ENCODE assay signal across 1 cellular context in the genomic region with DNA sequence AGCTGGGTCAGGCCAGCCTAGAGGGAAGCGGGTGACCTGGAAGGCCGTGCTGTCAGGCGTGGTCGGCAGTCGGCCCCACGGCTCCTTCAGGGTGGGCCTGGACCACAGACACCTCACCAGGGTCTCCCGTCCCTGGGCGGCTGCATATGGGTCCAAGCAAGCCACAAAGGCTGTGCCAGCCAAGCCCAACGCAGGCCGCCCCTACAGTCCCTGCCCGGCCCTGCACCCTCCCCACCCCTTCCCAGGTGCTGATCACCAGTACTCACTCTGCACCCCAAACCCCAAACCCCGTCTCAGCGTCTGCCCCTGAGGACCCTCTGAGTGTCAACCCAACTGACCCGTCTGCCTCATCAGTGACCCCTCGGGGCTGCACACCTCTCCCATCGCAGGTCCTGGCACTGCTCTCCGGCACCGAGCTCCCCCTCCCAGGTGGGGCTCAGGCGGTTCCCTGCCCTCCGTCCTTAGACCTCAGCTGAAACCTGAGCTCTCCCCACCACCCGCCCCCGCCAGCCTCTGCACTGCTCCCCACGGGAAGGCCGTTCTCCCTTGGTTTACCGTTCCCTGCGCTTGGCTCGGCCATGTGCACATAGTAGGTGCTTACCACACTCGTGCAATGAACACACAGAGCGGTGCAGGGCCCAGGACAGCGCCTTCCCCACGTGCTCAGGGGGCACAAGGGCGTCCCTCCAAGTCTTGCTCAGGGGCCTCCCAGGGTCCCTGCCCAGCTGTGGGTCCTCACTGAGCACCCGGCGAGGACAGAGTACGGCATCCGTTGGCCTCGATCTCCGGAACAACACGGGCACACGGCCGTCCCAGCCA.
TF ChIP-seq lines count a peak whose summit lies in the region.

No MANE protein-coding gene starts in this region.

TF ChIP-seq in GM23338, 12 proteins besides CTCF, POLR2A, EP300 and RAD21 (continued from another document):
- no peak for TF ChIP-seq STAT1 (IDR thresholded peaks at IDR 0.05; ENCODE audit: unreplicated experiment)
- TF ChIP-seq, protein P1, sequence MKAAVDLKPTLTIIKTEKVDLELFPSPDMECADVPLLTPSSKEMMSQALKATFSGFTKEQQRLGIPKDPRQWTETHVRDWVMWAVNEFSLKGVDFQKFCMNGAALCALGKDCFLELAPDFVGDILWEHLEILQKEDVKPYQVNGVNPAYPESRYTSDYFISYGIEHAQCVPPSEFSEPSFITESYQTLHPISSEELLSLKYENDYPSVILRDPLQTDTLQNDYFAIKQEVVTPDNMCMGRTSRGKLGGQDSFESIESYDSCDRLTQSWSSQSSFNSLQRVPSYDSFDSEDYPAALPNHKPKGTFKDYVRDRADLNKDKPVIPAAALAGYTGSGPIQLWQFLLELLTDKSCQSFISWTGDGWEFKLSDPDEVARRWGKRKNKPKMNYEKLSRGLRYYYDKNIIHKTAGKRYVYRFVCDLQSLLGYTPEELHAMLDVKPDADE (IDR thresholded peaks at IDR 0.05) = no peak
- TF ChIP-seq JUNB (IDR thresholded peaks at IDR 0.05; ENCODE audit: unreplicated experiment) = no peak
- TF ChIP-seq, protein P2, sequence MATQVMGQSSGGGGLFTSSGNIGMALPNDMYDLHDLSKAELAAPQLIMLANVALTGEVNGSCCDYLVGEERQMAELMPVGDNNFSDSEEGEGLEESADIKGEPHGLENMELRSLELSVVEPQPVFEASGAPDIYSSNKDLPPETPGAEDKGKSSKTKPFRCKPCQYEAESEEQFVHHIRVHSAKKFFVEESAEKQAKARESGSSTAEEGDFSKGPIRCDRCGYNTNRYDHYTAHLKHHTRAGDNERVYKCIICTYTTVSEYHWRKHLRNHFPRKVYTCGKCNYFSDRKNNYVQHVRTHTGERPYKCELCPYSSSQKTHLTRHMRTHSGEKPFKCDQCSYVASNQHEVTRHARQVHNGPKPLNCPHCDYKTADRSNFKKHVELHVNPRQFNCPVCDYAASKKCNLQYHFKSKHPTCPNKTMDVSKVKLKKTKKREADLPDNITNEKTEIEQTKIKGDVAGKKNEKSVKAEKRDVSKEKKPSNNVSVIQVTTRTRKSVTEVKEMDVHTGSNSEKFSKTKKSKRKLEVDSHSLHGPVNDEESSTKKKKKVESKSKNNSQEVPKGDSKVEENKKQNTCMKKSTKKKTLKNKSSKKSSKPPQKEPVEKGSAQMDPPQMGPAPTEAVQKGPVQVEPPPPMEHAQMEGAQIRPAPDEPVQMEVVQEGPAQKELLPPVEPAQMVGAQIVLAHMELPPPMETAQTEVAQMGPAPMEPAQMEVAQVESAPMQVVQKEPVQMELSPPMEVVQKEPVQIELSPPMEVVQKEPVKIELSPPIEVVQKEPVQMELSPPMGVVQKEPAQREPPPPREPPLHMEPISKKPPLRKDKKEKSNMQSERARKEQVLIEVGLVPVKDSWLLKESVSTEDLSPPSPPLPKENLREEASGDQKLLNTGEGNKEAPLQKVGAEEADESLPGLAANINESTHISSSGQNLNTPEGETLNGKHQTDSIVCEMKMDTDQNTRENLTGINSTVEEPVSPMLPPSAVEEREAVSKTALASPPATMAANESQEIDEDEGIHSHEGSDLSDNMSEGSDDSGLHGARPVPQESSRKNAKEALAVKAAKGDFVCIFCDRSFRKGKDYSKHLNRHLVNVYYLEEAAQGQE (IDR thresholded peaks at IDR 0.05; ENCODE audit: unreplicated experiment) = no peak
- TF ChIP-seq ZNF331 (CRISPR knock-in tag; IDR thresholded peaks at IDR 0.05; ENCODE audit: low read depth) = no peak
- TF ChIP-seq ZNF114 (CRISPR knock-in tag; IDR thresholded peaks at IDR 0.05) = no peak
- TF ChIP-seq NANOG (IDR thresholded peaks at IDR 0.05; ENCODE audit: borderline replicate concordance) = no peak
- TF ChIP-seq CREB1 (CRISPR knock-in tag; IDR thresholded peaks at IDR 0.05; ENCODE audit: low read depth) = no peak
- TF ChIP-seq, protein P3, sequence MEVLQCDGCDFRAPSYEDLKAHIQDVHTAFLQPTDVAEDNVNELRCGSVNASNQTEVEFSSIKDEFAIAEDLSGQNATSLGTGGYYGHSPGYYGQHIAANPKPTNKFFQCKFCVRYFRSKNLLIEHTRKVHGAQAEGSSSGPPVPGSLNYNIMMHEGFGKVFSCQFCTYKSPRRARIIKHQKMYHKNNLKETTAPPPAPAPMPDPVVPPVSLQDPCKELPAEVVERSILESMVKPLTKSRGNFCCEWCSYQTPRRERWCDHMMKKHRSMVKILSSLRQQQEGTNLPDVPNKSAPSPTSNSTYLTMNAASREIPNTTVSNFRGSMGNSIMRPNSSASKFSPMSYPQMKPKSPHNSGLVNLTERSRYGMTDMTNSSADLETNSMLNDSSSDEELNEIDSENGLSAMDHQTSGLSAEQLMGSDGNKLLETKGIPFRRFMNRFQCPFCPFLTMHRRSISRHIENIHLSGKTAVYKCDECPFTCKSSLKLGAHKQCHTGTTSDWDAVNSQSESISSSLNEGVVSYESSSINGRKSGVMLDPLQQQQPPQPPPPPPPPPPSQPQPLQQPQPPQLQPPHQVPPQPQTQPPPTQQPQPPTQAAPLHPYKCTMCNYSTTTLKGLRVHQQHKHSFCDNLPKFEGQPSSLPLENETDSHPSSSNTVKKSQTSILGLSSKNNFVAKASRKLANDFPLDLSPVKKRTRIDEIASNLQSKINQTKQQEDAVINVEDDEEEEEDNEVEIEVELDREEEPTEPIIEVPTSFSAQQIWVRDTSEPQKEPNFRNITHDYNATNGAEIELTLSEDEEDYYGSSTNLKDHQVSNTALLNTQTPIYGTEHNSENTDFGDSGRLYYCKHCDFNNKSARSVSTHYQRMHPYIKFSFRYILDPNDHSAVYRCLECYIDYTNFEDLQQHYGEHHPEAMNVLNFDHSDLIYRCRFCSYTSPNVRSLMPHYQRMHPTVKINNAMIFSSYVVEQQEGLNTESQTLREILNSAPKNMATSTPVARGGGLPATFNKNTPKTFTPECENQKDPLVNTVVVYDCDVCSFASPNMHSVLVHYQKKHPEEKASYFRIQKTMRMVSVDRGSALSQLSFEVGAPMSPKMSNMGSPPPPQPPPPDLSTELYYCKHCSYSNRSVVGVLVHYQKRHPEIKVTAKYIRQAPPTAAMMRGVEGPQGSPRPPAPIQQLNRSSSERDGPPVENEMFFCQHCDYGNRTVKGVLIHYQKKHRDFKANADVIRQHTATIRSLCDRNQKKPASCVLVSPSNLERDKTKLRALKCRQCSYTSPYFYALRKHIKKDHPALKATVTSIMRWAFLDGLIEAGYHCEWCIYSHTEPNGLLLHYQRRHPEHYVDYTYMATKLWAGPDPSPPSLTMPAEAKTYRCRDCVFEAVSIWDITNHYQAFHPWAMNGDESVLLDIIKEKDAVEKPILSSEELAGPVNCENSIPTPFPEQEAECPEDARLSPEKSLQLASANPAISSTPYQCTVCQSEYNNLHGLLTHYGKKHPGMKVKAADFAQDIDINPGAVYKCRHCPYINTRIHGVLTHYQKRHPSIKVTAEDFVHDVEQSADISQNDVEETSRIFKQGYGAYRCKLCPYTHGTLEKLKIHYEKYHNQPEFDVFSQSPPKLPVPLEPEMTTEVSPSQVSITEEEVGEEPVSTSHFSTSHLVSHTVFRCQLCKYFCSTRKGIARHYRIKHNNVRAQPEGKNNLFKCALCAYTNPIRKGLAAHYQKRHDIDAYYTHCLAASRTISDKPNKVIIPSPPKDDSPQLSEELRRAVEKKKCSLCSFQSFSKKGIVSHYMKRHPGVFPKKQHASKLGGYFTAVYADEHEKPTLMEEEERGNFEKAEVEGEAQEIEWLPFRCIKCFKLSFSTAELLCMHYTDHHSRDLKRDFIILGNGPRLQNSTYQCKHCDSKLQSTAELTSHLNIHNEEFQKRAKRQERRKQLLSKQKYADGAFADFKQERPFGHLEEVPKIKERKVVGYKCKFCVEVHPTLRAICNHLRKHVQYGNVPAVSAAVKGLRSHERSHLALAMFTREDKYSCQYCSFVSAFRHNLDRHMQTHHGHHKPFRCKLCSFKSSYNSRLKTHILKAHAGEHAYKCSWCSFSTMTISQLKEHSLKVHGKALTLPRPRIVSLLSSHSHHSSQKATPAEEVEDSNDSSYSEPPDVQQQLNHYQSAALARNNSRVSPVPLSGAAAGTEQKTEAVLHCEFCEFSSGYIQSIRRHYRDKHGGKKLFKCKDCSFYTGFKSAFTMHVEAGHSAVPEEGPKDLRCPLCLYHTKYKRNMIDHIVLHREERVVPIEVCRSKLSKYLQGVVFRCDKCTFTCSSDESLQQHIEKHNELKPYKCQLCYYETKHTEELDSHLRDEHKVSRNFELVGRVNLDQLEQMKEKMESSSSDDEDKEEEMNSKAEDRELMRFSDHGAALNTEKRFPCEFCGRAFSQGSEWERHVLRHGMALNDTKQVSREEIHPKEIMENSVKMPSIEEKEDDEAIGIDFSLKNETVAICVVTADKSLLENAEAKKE (CRISPR knock-in tag; IDR thresholded peaks at IDR 0.05) = no peak
- no peak for TF ChIP-seq EZH2phosphoT487 (IDR thresholded peaks at IDR 0.05; ENCODE audit: unreplicated experiment)
TF ChIP-seq in GM23338: peak in this region for 0.
